ENCODE assay signal across 8 cellular contexts in genomic region chr4:6200011-6200921, GRCh38. TPM values are rescaled to one million over a fixed set of nuclear protein-coding genes. Genes with fewer than 3 reads are reported as not detected.
DNase-seq lines count a peak whose midpoint lies in the region; ATAC-seq, FAIRE-seq and TF ChIP-seq lines count a peak whose summit lies in the region.

Gene JAKMIP1, minus strand, starts transcription at chr4:6200549. Its CDS starts 87,699 bp downstream, at chr4:6112850.

- peaks cover 15% of the 10 kb centered on the region for H3K4me1 ChIP-seq in A549

- H3K4me3 ChIP-seq in A549 (peak within 1 kb of the TSS; percentile 62), foreskin fibroblast (ENCODE audit: low read depth in 1 of 2, low read length in 2 of 2) (peak within 1 kb of the TSS; percentile 18 to 22)

- no peak for FAIRE-seq in A549 (lab: Jason Lieb, UNC)

- WGBS in A549 (ENCODE audit: missing lambda C conversion rate), result 3% methylated on average over 40 of the region's 107 CpGs

- TF ChIP-seq CTCF in A549 (IDR thresholded peaks at IDR 0.05) (no peak), foreskin fibroblast (IDR thresholded peaks at IDR 0.05; ENCODE audit: low read depth, low read length) (no peak), omental fat pad (IDR thresholded peaks at IDR 0.05) (no peak)

- peaks cover 14% of the 10 kb centered on the region for H3K36me3 Mint-ChIP-seq in activated T-helper 17 cell treated with anti-CD3 and anti-CD28 coated beads, Interleukin-2, amount 50 U/mL, for 72 hours (ENCODE audit: low read depth)

- peaks cover 3% of the 10 kb centered on the region for H3K9me3 Mint-ChIP-seq in activated T-helper 17 cell treated with anti-CD3 and anti-CD28 coated beads, Interleukin-2, amount 50 U/mL, for 72 hours

- TF ChIP-seq RAD21 in A549 (conservative IDR thresholded peaks at IDR 0.05 in 1 of 2, IDR thresholded peaks at IDR 0.05 in 1 of 2), result no peak

- CTCF ChIA-PET in A549 (lab: Yijun Ruan, JAX), result interaction anchor here (0.6 kb wide), 2 partner anchors 19 to 173 kb away, joined by 3 read pairs; no protein-coding TSS in a partner anchor

- no peak for TF ChIP-seq POLR2A in A549 (IDR thresholded peaks at IDR 0.05; ENCODE audit: low read length)

- ATAC-seq in A549 (peak; percentile 52 to 58; a peak in 4 of 6 replicates), GM18517 (IDR thresholded peaks at IDR 0.05; ENCODE audit: unreplicated experiment) (peak; percentile 88), HG03039 (IDR thresholded peaks at IDR 0.05; ENCODE audit: unreplicated experiment) (peak; percentile 70), omental fat pad (ENCODE audit: low FRiP score) (peak; percentile 79)
- peak; percentile 82 for ATAC-seq in activated T-helper 17 cell treated with anti-CD3 and anti-CD28 coated beads, Interleukin-2, amount 50 U/mL, for 72 hours (replicated peaks)

- no peaks in the 10 kb centered on the region; the same call in 2 of the 3 replicates for H3K9me3 ChIP-seq in A549

- peak within 1 kb of the TSS; percentile 72 for H3K27ac Mint-ChIP-seq in activated T-helper 17 cell treated with anti-CD3 and anti-CD28 coated beads, Interleukin-2, amount 50 U/mL, for 72 hours

- peak within 1 kb of the TSS; percentile 87 for H3K4me3 Mint-ChIP-seq in activated T-helper 17 cell treated with anti-CD3 and anti-CD28 coated beads, Interleukin-2, amount 50 U/mL, for 72 hours

- H3K4me1 Mint-ChIP-seq in activated T-helper 17 cell treated with anti-CD3 and anti-CD28 coated beads, Interleukin-2, amount 50 U/mL, for 72 hours, result peaks cover 19% of the 10 kb centered on the region

- POLR2A ChIA-PET in A549 (lab: Yijun Ruan, JAX), result no interaction called here

- peak within 1 kb of the TSS; percentile 99 for H3K4me2 ChIP-seq in A549

- DNase-seq in A549 (ENCODE audit: low read depth in 1 of 2, low spot score in 1 of 2), result peak; percentile 55 to 57
- DNase-seq in NCI-H526 (lab: John Stamatoyannopoulos, UW), result peak; percentile 19 to 82
- peak; percentile 26 to 64 for DNase-seq in foreskin fibroblast
- no peak for DNase-seq in omental fat pad (ENCODE audit: low spot score)

- H3K27ac ChIP-seq in A549 (peak within 1 kb of the TSS in 1 of 2 experiments; percentile 73; a peak in 2 of 6 replicates), temporal lobe (ENCODE audit: low read depth, low read length) (no peak within 1 kb of the TSS)

- no peak for TF ChIP-seq EP300 in A549 (IDR thresholded peaks at IDR 0.05)

- no peaks in the 10 kb centered on the region for H3K27me3 Mint-ChIP-seq in activated T-helper 17 cell treated with anti-CD3 and anti-CD28 coated beads, Interleukin-2, amount 50 U/mL, for 72 hours

TF ChIP-seq in A549, 52 proteins besides CTCF, POLR2A, EP300 and RAD21:
- TF ChIP-seq RNF2 (IDR thresholded peaks at IDR 0.05; ENCODE audit: borderline replicate concordance, low read depth) (0 out of 2 replicates have a peak, but pooled peaks have one; percentile 41), HOXB13 (CRISPR knock-in tag; IDR thresholded peaks at IDR 0.05; ENCODE audit: low read depth) (no peak), PBX3 (IDR thresholded peaks at IDR 0.05) (peak; percentile 62; the same call in 1 of the 2 replicates)

RNA-seq across cellular contexts. Expression of gene JAKMIP1, which starts in this region (rescaled TPM):
- polyA plus RNA-seq in A549 (2011; rRNA removed) (not detected in 2 replicates), A549 (2017; fragmentation: RNase III; extraction: RNeasy Plus Mini Kit Qiagen cat#74134 plus additional on column Dnase treatment) (not detected in 3 replicates)
- polyA plus RNA-seq in A549 (2012; cell fraction: cytosol; rRNA removed), result not detected in 2 replicates
- 0.05 TPM in 1 of 2 replicates, not detected in the other for polyA plus RNA-seq in A549 (2012; cell fraction: nucleus; rRNA removed)
- polyA minus RNA-seq in A549 (2011; rRNA and poly(A)+ RNA removed), result not detected in 2 replicates
- total RNA-seq in activated T-helper 17 cell treated with anti-CD3 and anti-CD28 coated beads, Interleukin-2, amount 50 U/mL, for 72 hours, result 10 to 100 TPM; 13.1 to 34.6 TPM
- total RNA-seq in omental fat pad (1 to 10 TPM in 1 of 4 donors, under 1 TPM in 2, not detected in 1; 0.48 to 1.0 (median 0.63) TPM), temporal lobe (22.9 TPM)

Comparison
In these comparisons a context has a peak if more than half of its experiments do, and no peak if none do; other contexts are left out.
1. RNA of gene JAKMIP1 (total RNA-seq): 13.1 to 34.6 TPM in activated T-helper 17 cell treated with anti-CD3 and anti-CD28 coated beads, Interleukin-2, amount 50 U/mL, for 72 hours and 22.9 TPM in temporal lobe (single experiment); 0.48 to 1.0 TPM in omental fat pad; every median in the first group is over 4 times any median in the second.
2. Peak in DNase-seq, ATAC-seq, H3K4me3 ChIP-seq and H3K4me2 ChIP-seq in A549; RNA of the gene not detected or under 1 TPM.
3. Peak in every context shown above with its lines, with median percentiles within 50 percentile points of each other: ATAC-seq.